In genomic region chr7:97439637-97440214, GRCh38 we compare ENCODE assay signal across 22 cellular contexts.
DNase-seq lines count a peak whose midpoint lies in the region; ATAC-seq, FAIRE-seq and TF ChIP-seq lines count a peak whose summit lies in the region.
"Had no signal": no experiment of that assay in that cellular context is flagged by ENCODE, and none has a peak within 500 bp of the region (broad histone marks: within the 10 kb centered on the region; RNA-seq: fewer than 3 reads in every experiment).

No MANE protein-coding gene starts in this region.

- FAIRE-seq in H1 (lab: Jason Lieb, UNC): no peak

- H3K14ac ChIP-seq in H1 (ENCODE audit: insufficient read length): no peak overlapping the region

- TF ChIP-seq RAD21 in HCT116 (IDR thresholded peaks at IDR 0.05; ENCODE audit: low read depth): no peak
- TF ChIP-seq RAD21 in H1 (IDR thresholded peaks at IDR 0.05 in 1 of 2, conservative IDR thresholded peaks at IDR 0.05 in 1 of 2; ENCODE audit: low read depth in 2 of 2, low read length in 2 of 2): no peak

- TF ChIP-seq POLR2A in HCT116 (IDR thresholded peaks at IDR 0.05; ENCODE audit: borderline replicate concordance, extremely low read depth, insufficient read depth, insufficient read length) (no peak), H1 (IDR thresholded peaks at IDR 0.05; ENCODE audit: control extremely low read depth in 1 of 2, low read depth in 2 of 2, low read length in 2 of 2) (no peak), sigmoid colon (IDR thresholded peaks at IDR 0.05) (no peak)

- no peak overlapping the region for H3K23ac ChIP-seq in H1 (ENCODE audit: insufficient read length)

- H3K36me3 Mint-ChIP-seq in activated CD8-positive, alpha-beta T cell treated with anti-CD3 and anti-CD28 coated beads, Interleukin-2, amount 10 ng/mL, durations not matched to agents 7 days and 5 days (ENCODE audit: low read depth): no peaks in the 10 kb centered on the region

- CTCF ChIA-PET in HCT116 (lab: Charles Lee) (no interaction called here), H1 (lab: Charles Lee; ENCODE audit: partially characterized antibody) (interaction anchor here (0.6 kb wide), 1 partner anchor 1588 kb away, joined by 3 read pairs; no protein-coding TSS in a partner anchor)
- CTCF ChIA-PET in activated CD8-positive, alpha-beta T cell treated with anti-CD3 and anti-CD28 coated beads, Interleukin-2, amount 10 ng/mL, durations not matched to agents 7 days and 5 days (lab: Charles Lee): no interaction called here

- no peaks in the 10 kb centered on the region for H3K4me1 ChIP-seq in HCT116 (ENCODE audit: control insufficient read depth in 1 of 2, insufficient read depth in 2 of 2, low read length in 2 of 2)
- H3K4me1 ChIP-seq in H1 (replicated peaks in 1 of 4; ENCODE audit: control insufficient read depth in 3 of 4, insufficient read depth in 4 of 4, low read length in 3 of 4): no peaks in the 10 kb centered on the region
- H3K4me1 ChIP-seq in sigmoid colon: no peaks in the 10 kb centered on the region
- H3K4me1 ChIP-seq: SJSA1 had no signal

- intact Hi-C loops in HCT116 (cut with micrococcal nuclease) (no loop called here), sigmoid colon (cut with DNase I) (no loop called here)

- H2AFZ ChIP-seq in HCT116 (ENCODE audit: low read depth, low read length, poor library complexity, severe bottlenecking) (no peak overlapping the region), H1 (ENCODE audit: low read length) (no peak overlapping the region)

- H3K4me2 ChIP-seq in HCT116 (ENCODE audit: low read length): no peak overlapping the region
- no peak overlapping the region for H3K4me2 ChIP-seq in H1 (ENCODE audit: insufficient read depth in 1 of 2, low read depth in 2 of 2, low read length in 2 of 2)

- no peaks in the 10 kb centered on the region for H3K9me2 ChIP-seq in HCT116 (ENCODE audit: insufficient read depth)

- H2BK15ac ChIP-seq in H1 (ENCODE audit: low read length): no peak overlapping the region

- no peak overlapping the region for H4K8ac ChIP-seq in H1 (ENCODE audit: extremely low read depth, insufficient read depth, low read length)

- BruUV-seq in HCT116 (replicated peaks; lab: Mats Ljungman, UMichigan): no TSS peak

- H4K5ac ChIP-seq in H1 (ENCODE audit: insufficient read length, low read depth, low read length): no peak overlapping the region

- no peak overlapping the region for H3K4me3 Mint-ChIP-seq in activated CD8-positive, alpha-beta T cell treated with anti-CD3 and anti-CD28 coated beads, Interleukin-2, amount 10 ng/mL, durations not matched to agents 7 days and 5 days

- no peak overlapping the region for H3K27ac Mint-ChIP-seq in activated CD8-positive, alpha-beta T cell treated with anti-CD3 and anti-CD28 coated beads, Interleukin-2, amount 10 ng/mL, durations not matched to agents 7 days and 5 days

- H3K27me3 ChIP-seq in HCT116 (ENCODE audit: insufficient read depth, low read length) (no peaks in the 10 kb centered on the region), H1 (replicated peaks in 1 of 4; ENCODE audit: control insufficient read depth in 3 of 4, extremely low read depth in 1 of 4, insufficient read depth in 3 of 4, low read length in 3 of 4) (no peaks in the 10 kb centered on the region), sigmoid colon (no peaks in the 10 kb centered on the region)
- H3K27me3 ChIP-seq: MG63, SJSA1 had no signal

- no peak overlapping the region for H3K18ac ChIP-seq in H1 (ENCODE audit: extremely low read depth, low read length)

- H3K36me3 ChIP-seq in HCT116 (ENCODE audit: control insufficient read depth in 1 of 2, insufficient read depth in 2 of 2, low read length in 2 of 2) (no peaks in the 10 kb centered on the region), H1 (ENCODE audit: control insufficient read depth in 2 of 4, insufficient read depth in 4 of 4, low read length in 3 of 4) (no peaks in the 10 kb centered on the region; a peak in 1 of 8 replicates), sigmoid colon (no peaks in the 10 kb centered on the region)
- H3K36me3 ChIP-seq: MG63, SJSA1 had no signal

- no peaks in the 10 kb centered on the region for H3K23me2 ChIP-seq in H1 (ENCODE audit: low read depth, low read length)

- peaks cover 9 to 14% of the 10 kb centered on the region in 2 experiments; a peak in 3 of 4 replicates for H3K9me3 ChIP-seq in HCT116 (ENCODE audit: control insufficient read depth in 1 of 2, insufficient read depth in 1 of 2, low read depth in 1 of 2, low read length in 2 of 2)
- peaks cover 14 to 18% of the 10 kb centered on the region in 2 experiments for H3K9me3 ChIP-seq in H1 (ENCODE audit: insufficient read depth in 2 of 2, low read depth in 1 of 2, low read length in 1 of 2)
- peaks cover 0 to 5% (median 2%) of the 10 kb centered on the region in 4 donors for H3K9me3 ChIP-seq in sigmoid colon
- H3K9me3 ChIP-seq: MG63 had no signal

- H3K27ac ChIP-seq in HCT116 (ENCODE audit: low read depth, low read length): no peak overlapping the region
- no peak overlapping the region for H3K27ac ChIP-seq in H1 (ENCODE audit: low read depth, low read length)
- no peak overlapping the region for H3K27ac ChIP-seq in sigmoid colon
- H3K27ac ChIP-seq: SJSA1 had no signal

- H3K79me1 ChIP-seq in H1 (ENCODE audit: low read depth, low read length): no peaks in the 10 kb centered on the region

- RAD21 ChIA-PET in HCT116 (lab: Charles Lee; ENCODE audit: low non-redundant PET in 1 of 2, low total read pairs in 2 of 2, uncharacterized antibody in 2 of 2, unreplicated experiment in 2 of 2): no interaction called here

- WGBS in H1 (ENCODE audit: extremely low coverage in 1 of 2, insufficient coverage in 1 of 2, insufficient read length in 1 of 2, insufficient replicate concordance in 2 of 2, low coverage in 1 of 2, low lambda C conversion rate in 2 of 2, missing lambda C conversion rate in 1 of 2), 2 experiments: 81% methylated on average over 5 of the region's 5 CpGs; no CpG with 5 or more reads in 1 of the 2 experiments
- WGBS in sigmoid colon, 2 donors: 87 to 89% methylated on average over 5 of the region's 5 CpGs

- DNase-seq in DMS53 (lab: John Stamatoyannopoulos, UW) (peak; percentile 33), DMS53 treated with DMSO at 0.1 percent for 48 hours (lab: John Stamatoyannopoulos, UW; ENCODE audit: unreplicated experiment) (no peak), HCT116 (ENCODE audit: low read depth, low spot score) (no peak), OCI-M1 (lab: John Stamatoyannopoulos, UW) (peak; percentile 78), H1 (ENCODE audit: low read depth in 1 of 2, low spot score in 2 of 2) (no peak), dedifferentiated amniotic fluid mesenchymal stem cell (ENCODE audit: extremely low spot score) (no peak), sigmoid colon (no peak)
- DNase-seq in activated CD8-positive, alpha-beta T cell treated with anti-CD3 and anti-CD28 coated beads, Interleukin-2, amount 10 ng/mL, durations not matched to agents 7 days and 5 days: no peak
- DNase-seq: 8988T; ACHN; Calu3; KG1; MG63; NCI-H1105 treated with DMSO at 0.1 percent for 48 hours; NCI-H146; NCI-H524; NCI-H82; NK-92 treated with Interleukin-12 subunit alpha and Interleukin-12 subunit beta, amount 100 ng/mL, for 24 hours; Right ventricle myocardium superior; RPMI8226; T-helper 1 cell had no signal

- ATAC-seq in HCT116: no peak
- no peak for ATAC-seq in activated CD8-positive, alpha-beta T cell treated with anti-CD3 and anti-CD28 coated beads, Interleukin-2, amount 10 ng/mL, durations not matched to agents 7 days and 5 days

- no peak overlapping the region for H3K4ac ChIP-seq in H1 (replicated peaks; ENCODE audit: insufficient read length, low read depth, low read length)

- H3K9ac ChIP-seq in HCT116 (ENCODE audit: low read length) (no peak overlapping the region), H1 (replicated peaks in 1 of 4; ENCODE audit: extremely low read depth in 1 of 4, low read depth in 3 of 4, low read length in 3 of 4) (no peak overlapping the region)

- no peak overlapping the region for H2BK20ac ChIP-seq in H1 (ENCODE audit: low read length)

- no peaks in the 10 kb centered on the region for H3K79me2 ChIP-seq in HCT116 (ENCODE audit: insufficient read depth, low read length)
- no peaks in the 10 kb centered on the region for H3K79me2 ChIP-seq in H1 (ENCODE audit: control insufficient read depth in 1 of 2, insufficient read depth in 2 of 2, low read length in 2 of 2)

- no peak overlapping the region for H2BK12ac ChIP-seq in H1 (ENCODE audit: low read depth, low read length)

- H4K20me1 ChIP-seq in HCT116 (ENCODE audit: insufficient read depth): no peaks in the 10 kb centered on the region
- no peaks in the 10 kb centered on the region for H4K20me1 ChIP-seq in H1 (replicated peaks in 1 of 2; ENCODE audit: control insufficient read depth in 1 of 2, insufficient read depth in 2 of 2, low read length in 2 of 2)

- no peaks in the 10 kb centered on the region for H3K4me1 Mint-ChIP-seq in activated CD8-positive, alpha-beta T cell treated with anti-CD3 and anti-CD28 coated beads, Interleukin-2, amount 10 ng/mL, durations not matched to agents 7 days and 5 days (ENCODE audit: low read depth)

- H3K27me3 Mint-ChIP-seq in activated CD8-positive, alpha-beta T cell treated with anti-CD3 and anti-CD28 coated beads, Interleukin-2, amount 10 ng/mL, durations not matched to agents 7 days and 5 days (ENCODE audit: low read depth): no peaks in the 10 kb centered on the region

- H3K56ac ChIP-seq in H1 (replicated peaks; ENCODE audit: insufficient read length, low read depth, low read length): no peak overlapping the region

- peaks cover 10% of the 10 kb centered on the region for H3K9me3 Mint-ChIP-seq in activated CD8-positive, alpha-beta T cell treated with anti-CD3 and anti-CD28 coated beads, Interleukin-2, amount 10 ng/mL, durations not matched to agents 7 days and 5 days (ENCODE audit: insufficient read depth)

- TF ChIP-seq EP300 in H1 (IDR thresholded peaks at IDR 0.05; ENCODE audit: borderline replicate concordance in 1 of 2, low read depth in 2 of 2, low read length in 2 of 2) (no peak), sigmoid colon (IDR thresholded peaks at IDR 0.05) (no peak)

- TF ChIP-seq CTCF in HCT116 (IDR thresholded peaks at IDR 0.05 in 2 of 3, conservative IDR thresholded peaks at IDR 0.05 in 1 of 3; ENCODE audit: borderline replicate concordance in 1 of 3, insufficient read depth in 1 of 3, low read depth in 2 of 3, low read length in 2 of 3) (no peak), H1 (IDR thresholded peaks at IDR 0.05; ENCODE audit: control extremely low read depth in 1 of 3, insufficient read depth in 1 of 3, low read depth in 1 of 3, low read length in 3 of 3) (no peak), sigmoid colon (IDR thresholded peaks at IDR 0.05) (no peak)

- no peak overlapping the region for H3K4me3 ChIP-seq in HCT116 (replicated peaks in 1 of 2; ENCODE audit: low read depth in 1 of 2, low read length in 2 of 2)
- H3K4me3 ChIP-seq in H1 (ENCODE audit: extremely low read depth in 1 of 4, insufficient read depth in 2 of 4, low read depth in 3 of 4, low read length in 4 of 4): no peak overlapping the region
- no peak overlapping the region for H3K4me3 ChIP-seq in sigmoid colon
- H3K4me3 ChIP-seq: MG63, SJSA1 had no signal

- POLR2A ChIA-PET in HCT116 (lab: Charles Lee): interaction anchor here (1.2 kb wide), 1 partner anchor 26 kb away, joined by 3 read pairs; no protein-coding TSS in a partner anchor
- POLR2A ChIA-PET in H1 (lab: Charles Lee; ENCODE audit: partially characterized antibody): no interaction called here
- POLR2A ChIA-PET in activated CD8-positive, alpha-beta T cell treated with anti-CD3 and anti-CD28 coated beads, Interleukin-2, amount 10 ng/mL, durations not matched to agents 7 days and 5 days (lab: Charles Lee): no interaction called here

- no peak overlapping the region for H2AK5ac ChIP-seq in H1 (ENCODE audit: low read depth, low read length)

- no peak overlapping the region for H4K91ac ChIP-seq in H1 (replicated peaks; ENCODE audit: insufficient read length, low read length)

- no peak overlapping the region for H2BK120ac ChIP-seq in H1 (replicated peaks; ENCODE audit: low read depth, low read length)

- H2BK5ac ChIP-seq in H1 (ENCODE audit: low read depth, low read length): no peak overlapping the region

Comparison
In these comparisons a context has a peak if more than half of its experiments do, and no peak if none do; other contexts are left out.
1. DNase-seq: peak in DMS53 (single experiment) and OCI-M1 (single experiment); none in DMS53 treated with DMSO at 0.1 percent for 48 hours (single experiment), HCT116 (single experiment), H1 (0 of 2), dedifferentiated amniotic fluid mesenchymal stem cell (single experiment), sigmoid colon (single experiment) and activated CD8-positive, alpha-beta T cell treated with anti-CD3 and anti-CD28 coated beads, Interleukin-2, amount 10 ng/mL, durations not matched to agents 7 days and 5 days (single experiment).